ENCODE assay signal across 1 cellular context in genomic region chr20:56469077-56469449, GRCh38.
TF ChIP-seq lines count a peak whose summit lies in the region.

No MANE protein-coding gene starts in this region.

TF ChIP-seq in K562, 482 proteins besides CTCF, POLR2A, EP300 and RAD21:
- no peak for TF ChIP-seq TEAD4 (IDR thresholded peaks at IDR 0.05; ENCODE audit: low read length)
- no peak for TF ChIP-seq TEAD4 (CRISPR knock-in tag; IDR thresholded peaks at IDR 0.05; ENCODE audit: borderline replicate concordance)
- TF ChIP-seq KLF6 (CRISPR knock-in tag; IDR thresholded peaks at IDR 0.05; ENCODE audit: borderline replicate concordance), result no peak
- no peak for TF ChIP-seq ZNF77 (CRISPR knock-in tag; IDR thresholded peaks at IDR 0.05)
- TF ChIP-seq FOXK2 (conservative IDR thresholded peaks at IDR 0.05 in 1 of 2, IDR thresholded peaks at IDR 0.05 in 1 of 2; ENCODE audit: low read depth in 2 of 2), result no peak
- TF ChIP-seq TRIM28 (IDR thresholded peaks at IDR 0.05), result no peak
- no peak for TF ChIP-seq NFATC3 (IDR thresholded peaks at IDR 0.05)
- TF ChIP-seq CHCHD3 (CRISPR knock-in tag; IDR thresholded peaks at IDR 0.05), result no peak
- TF ChIP-seq ZNF3 (CRISPR knock-in tag; IDR thresholded peaks at IDR 0.05), result no peak
- no peak for TF ChIP-seq HNRNPH1 (optimal IDR thresholded peaks at IDR 0.05; ENCODE audit: low read depth, low read length)
- no peak for TF ChIP-seq NEUROD1 (IDR thresholded peaks at IDR 0.05; ENCODE audit: borderline replicate concordance, low read depth, low read length, partially characterized antibody)
- TF ChIP-seq MYC (IDR thresholded peaks at IDR 0.05; ENCODE audit: low read depth, low read length), result no peak
- TF ChIP-seq MYC (CRISPR knock-in tag; IDR thresholded peaks at IDR 0.05; ENCODE audit: borderline replicate concordance, low read depth), result no peak
- no peak for TF ChIP-seq ETV5 (CRISPR knock-in tag; IDR thresholded peaks at IDR 0.05; ENCODE audit: low read depth)
- TF ChIP-seq, protein P1, sequence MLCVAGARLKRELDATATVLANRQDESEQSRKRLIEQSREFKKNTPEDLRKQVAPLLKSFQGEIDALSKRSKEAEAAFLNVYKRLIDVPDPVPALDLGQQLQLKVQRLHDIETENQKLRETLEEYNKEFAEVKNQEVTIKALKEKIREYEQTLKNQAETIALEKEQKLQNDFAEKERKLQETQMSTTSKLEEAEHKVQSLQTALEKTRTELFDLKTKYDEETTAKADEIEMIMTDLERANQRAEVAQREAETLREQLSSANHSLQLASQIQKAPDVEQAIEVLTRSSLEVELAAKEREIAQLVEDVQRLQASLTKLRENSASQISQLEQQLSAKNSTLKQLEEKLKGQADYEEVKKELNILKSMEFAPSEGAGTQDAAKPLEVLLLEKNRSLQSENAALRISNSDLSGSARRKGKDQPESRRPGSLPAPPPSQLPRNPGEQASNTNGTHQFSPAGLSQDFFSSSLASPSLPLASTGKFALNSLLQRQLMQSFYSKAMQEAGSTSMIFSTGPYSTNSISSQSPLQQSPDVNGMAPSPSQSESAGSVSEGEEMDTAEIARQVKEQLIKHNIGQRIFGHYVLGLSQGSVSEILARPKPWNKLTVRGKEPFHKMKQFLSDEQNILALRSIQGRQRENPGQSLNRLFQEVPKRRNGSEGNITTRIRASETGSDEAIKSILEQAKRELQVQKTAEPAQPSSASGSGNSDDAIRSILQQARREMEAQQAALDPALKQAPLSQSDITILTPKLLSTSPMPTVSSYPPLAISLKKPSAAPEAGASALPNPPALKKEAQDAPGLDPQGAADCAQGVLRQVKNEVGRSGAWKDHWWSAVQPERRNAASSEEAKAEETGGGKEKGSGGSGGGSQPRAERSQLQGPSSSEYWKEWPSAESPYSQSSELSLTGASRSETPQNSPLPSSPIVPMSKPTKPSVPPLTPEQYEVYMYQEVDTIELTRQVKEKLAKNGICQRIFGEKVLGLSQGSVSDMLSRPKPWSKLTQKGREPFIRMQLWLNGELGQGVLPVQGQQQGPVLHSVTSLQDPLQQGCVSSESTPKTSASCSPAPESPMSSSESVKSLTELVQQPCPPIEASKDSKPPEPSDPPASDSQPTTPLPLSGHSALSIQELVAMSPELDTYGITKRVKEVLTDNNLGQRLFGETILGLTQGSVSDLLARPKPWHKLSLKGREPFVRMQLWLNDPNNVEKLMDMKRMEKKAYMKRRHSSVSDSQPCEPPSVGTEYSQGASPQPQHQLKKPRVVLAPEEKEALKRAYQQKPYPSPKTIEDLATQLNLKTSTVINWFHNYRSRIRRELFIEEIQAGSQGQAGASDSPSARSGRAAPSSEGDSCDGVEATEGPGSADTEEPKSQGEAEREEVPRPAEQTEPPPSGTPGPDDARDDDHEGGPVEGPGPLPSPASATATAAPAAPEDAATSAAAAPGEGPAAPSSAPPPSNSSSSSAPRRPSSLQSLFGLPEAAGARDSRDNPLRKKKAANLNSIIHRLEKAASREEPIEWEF (CRISPR knock-in tag; IDR thresholded peaks at IDR 0.05), result no peak
- TF ChIP-seq, protein P2, sequence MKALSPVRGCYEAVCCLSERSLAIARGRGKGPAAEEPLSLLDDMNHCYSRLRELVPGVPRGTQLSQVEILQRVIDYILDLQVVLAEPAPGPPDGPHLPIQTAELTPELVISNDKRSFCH (CRISPR knock-in tag; IDR thresholded peaks at IDR 0.05), result no peak
- TF ChIP-seq, protein P2 (tag; IDR thresholded peaks at IDR 0.05), result no peak
- TF ChIP-seq ZNF124 (CRISPR knock-in tag; IDR thresholded peaks at IDR 0.05), result no peak
- no peak for TF ChIP-seq RBM39 (optimal IDR thresholded peaks at IDR 0.05; ENCODE audit: low read depth, low read length)
- no peak for TF ChIP-seq RAD51 (IDR thresholded peaks at IDR 0.05; ENCODE audit: borderline replicate concordance, low read depth)
- no peak for TF ChIP-seq MTF1 (CRISPR knock-in tag; IDR thresholded peaks at IDR 0.05; ENCODE audit: borderline replicate concordance)
